Comparison of ENCODE assay signal across 12 cellular contexts in the genomic region with DNA sequence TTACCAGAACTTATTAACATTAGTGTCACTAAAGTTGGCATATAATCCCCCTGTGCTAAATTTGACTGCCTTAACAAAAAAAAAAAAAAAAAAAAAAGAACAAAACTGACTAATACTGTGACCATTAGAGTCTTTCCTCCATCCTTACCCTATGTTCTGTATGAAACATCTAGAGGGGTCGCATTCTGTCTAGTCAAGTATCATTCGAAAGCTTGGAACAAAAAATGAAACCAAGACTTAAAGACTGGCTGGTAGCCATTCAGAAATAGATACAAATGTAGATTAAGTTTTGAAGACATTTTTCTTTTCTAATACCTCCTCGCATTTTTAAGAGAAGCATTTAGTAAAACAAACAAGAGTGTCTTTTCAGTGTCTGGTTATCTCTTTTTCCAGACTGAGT.
A peak's percentile ranks its signal among the peaks of the same experiment; 100 is the strongest.
DNase-seq lines count a peak whose midpoint lies in the region; ATAC-seq and TF ChIP-seq lines count a peak whose summit lies in the region.
"Had no signal": no experiment of that assay in that cellular context is flagged by ENCODE, and none has a peak within 500 bp of the region (broad histone marks: within the 10 kb centered on the region; RNA-seq: fewer than 3 reads in every experiment).

No MANE protein-coding gene starts in this region.

- H3K4me3 ChIP-seq in OCI-LY3 (ENCODE audit: low read length) (peak overlapping the region; percentile 67), mucosa of descending colon (no peak overlapping the region)
- H3K4me3 ChIP-seq: SJSA1 had no signal

- no peak for TF ChIP-seq CTCF in OCI-LY3 (IDR thresholded peaks at IDR 0.05; ENCODE audit: low read depth, low read length)
- TF ChIP-seq CTCF in mesothelial cell of epicardium (IDR thresholded peaks at IDR 0.05; ENCODE audit: unreplicated experiment) = no peak
- no peak for TF ChIP-seq CTCF in mucosa of descending colon (IDR thresholded peaks at IDR 0.05)

- H2AFZ ChIP-seq in OCI-LY3 (ENCODE audit: low read depth, low read length) = no peak overlapping the region

- H4K20me1 ChIP-seq in OCI-LY3 (ENCODE audit: insufficient read depth, low read length) = no peaks in the 10 kb centered on the region

- peaks cover 8% of the 10 kb centered on the region; the same call in 1 of the 2 replicates for H3K27me3 ChIP-seq in OCI-LY3 (ENCODE audit: low read depth, low read length)
- H3K27me3 ChIP-seq: esophagus muscularis mucosa, SJSA1 had no signal

- DNase-seq in mesothelial cell of epicardium (ENCODE audit: low spot score in 2 of 2, unreplicated experiment in 2 of 2) = no peak
- no peak for DNase-seq in NCI-H510A (lab: John Stamatoyannopoulos, UW)
- no peak for DNase-seq in mucosa of descending colon
- DNase-seq in cortex of kidney (lab: John Stamatoyannopoulos, UW) = no peak
- DNase-seq: GF-D8, mammary epithelial cell had no signal

- ATAC-seq in GM18511 (IDR thresholded peaks at IDR 0.05; ENCODE audit: unreplicated experiment) = peak; percentile 53
- peak; percentile 60 for ATAC-seq in GM21717 (IDR thresholded peaks at IDR 0.05; ENCODE audit: unreplicated experiment)
- no peak for ATAC-seq in HG02571 (IDR thresholded peaks at IDR 0.05; ENCODE audit: unreplicated experiment)
- no peak for ATAC-seq in mucosa of descending colon

- H3K36me3 ChIP-seq in OCI-LY3 (replicated peaks; ENCODE audit: low read depth, low read length) (no peaks in the 10 kb centered on the region), mucosa of descending colon (ENCODE audit: low read depth) (no peaks in the 10 kb centered on the region)
- H3K36me3 ChIP-seq: esophagus muscularis mucosa had no signal

- H3K4me2 ChIP-seq in OCI-LY3 (ENCODE audit: low read length) = peak overlapping the region; percentile 71

- no peaks in the 10 kb centered on the region for H3K79me2 ChIP-seq in OCI-LY3 (ENCODE audit: low read length)

- H3K36me3 Mint-ChIP-seq in mesothelial cell of epicardium = no peaks in the 10 kb centered on the region

- H3K4me1 ChIP-seq in OCI-LY3 (ENCODE audit: low read length) = peaks cover 19% of the 10 kb centered on the region
- peaks cover 37% of the 10 kb centered on the region for H3K4me1 ChIP-seq in mucosa of descending colon (ENCODE audit: low read depth)

- H3K4me1 Mint-ChIP-seq in mesothelial cell of epicardium = peaks cover 51% of the 10 kb centered on the region

- no peak overlapping the region; the same call in 1 of the 2 replicates for H3K9ac ChIP-seq in OCI-LY3 (ENCODE audit: low read length)

- H3K9me3 Mint-ChIP-seq in mesothelial cell of epicardium = no peaks in the 10 kb centered on the region

- H3K27ac Mint-ChIP-seq in mesothelial cell of epicardium = peak overlapping the region; percentile 81

- intact Hi-C loops in mucosa of descending colon (cut with DNase I, micrococcal nuclease) = no loop called here

- H3K27me3 Mint-ChIP-seq in mesothelial cell of epicardium (ENCODE audit: low read depth) = no peaks in the 10 kb centered on the region

- no peak overlapping the region for H3K27ac ChIP-seq in OCI-LY3 (ENCODE audit: low read length)
- H3K27ac ChIP-seq: esophagus muscularis mucosa, SJSA1 had no signal

- no peak overlapping the region for H3K4me3 Mint-ChIP-seq in mesothelial cell of epicardium

- H3K9me3 ChIP-seq in OCI-LY3 (ENCODE audit: insufficient read depth, low read length) = no peaks in the 10 kb centered on the region
- no peaks in the 10 kb centered on the region for H3K9me3 ChIP-seq in mucosa of descending colon
- H3K9me3 ChIP-seq: esophagus muscularis mucosa, SJSA1 had no signal

Comparison
In these comparisons a context has a peak if more than half of its experiments do, and no peak if none do; other contexts are left out.
1. ATAC-seq: peak in GM18511 (single experiment) and GM21717 (single experiment); none in HG02571 (single experiment) and mucosa of descending colon (single experiment).